8 cellular contexts compared by ENCODE assay signal in genomic region chr7:43669286-43670081, GRCh38. TPM values are rescaled to one million over a fixed set of nuclear protein-coding genes. Genes with fewer than 3 reads are reported as not detected.
DNase-seq lines count a peak whose midpoint lies in the region; ATAC-seq lines count a peak whose summit lies in the region.

No MANE protein-coding gene starts in this region.

- peaks cover 20% of the 10 kb centered on the region; the same call in 1 of the 2 replicates for H3K9me3 ChIP-seq in NT2/D1 (ENCODE audit: insufficient read depth, low read length)

- peaks cover 88% of the 10 kb centered on the region for H3K4me1 Mint-ChIP-seq in activated T-cell treated with anti-CD3 and anti-CD28 coated beads, Interleukin-2, amount 50 U/mL, for 72 hours (ENCODE audit: low read depth)

- H3K4me1 ChIP-seq in NT2/D1 (ENCODE audit: insufficient read depth, insufficient read length) = no peaks in the 10 kb centered on the region

- no peaks in the 10 kb centered on the region for H3K27me3 Mint-ChIP-seq in activated T-cell treated with anti-CD3 and anti-CD28 coated beads, Interleukin-2, amount 50 U/mL, for 72 hours (ENCODE audit: low read depth)

- H3K9ac ChIP-seq in NT2/D1 (ENCODE audit: insufficient read length, low read depth) = no peak overlapping the region

- no peaks in the 10 kb centered on the region for H3K27me3 ChIP-seq in NT2/D1 (ENCODE audit: insufficient read depth, insufficient read length)

- peak overlapping the region; percentile 74 to 86 for H3K4me3 Mint-ChIP-seq in activated T-cell treated with anti-CD3 and anti-CD28 coated beads, Interleukin-2, amount 50 U/mL, for 72 hours

- H3K36me3 ChIP-seq in NT2/D1 (ENCODE audit: insufficient read depth, insufficient read length, low read length) = no peaks in the 10 kb centered on the region

- peaks cover 17 to 24% of the 10 kb centered on the region in 2 donors for H3K9me3 Mint-ChIP-seq in activated T-cell treated with anti-CD3 and anti-CD28 coated beads, Interleukin-2, amount 50 U/mL, for 72 hours

- peak overlapping the region; percentile 97 for H3K27ac Mint-ChIP-seq in activated T-cell treated with anti-CD3 and anti-CD28 coated beads, Interleukin-2, amount 50 U/mL, for 72 hours

- ATAC-seq in activated T-cell treated with anti-CD3 and anti-CD28 coated beads, Interleukin-2, amount 50 U/mL, for 72 hours (replicated peaks in 1 of 2) = peak; percentile 88

- H3K36me3 Mint-ChIP-seq in activated T-cell treated with anti-CD3 and anti-CD28 coated beads, Interleukin-2, amount 50 U/mL, for 72 hours (ENCODE audit: insufficient read depth in 2 of 2) = peaks cover 31 to 51% of the 10 kb centered on the region in 2 donors

- in situ Hi-C loops in KBM-7 (cut with MboI; ENCODE audit: low pct_unique_long_range_greater_than_20kb, low sequenced_read_pairs) = no loop called here

- no peak overlapping the region for H3K4me3 ChIP-seq in NT2/D1 (ENCODE audit: insufficient read length, low read depth)

- DNase-seq in A172 (ENCODE audit: low spot score) = peak; percentile 42
- peak; percentile 81 for DNase-seq in NT2/D1 (ENCODE audit: low read depth, low spot score)
- peak; percentile 84 to 86 for DNase-seq in activated T-cell treated with anti-CD3 and anti-CD28 coated beads, Interleukin-2, amount 50 U/mL, for 72 hours
- DNase-seq in kidney tubule cell (ENCODE audit: low spot score) = peak; percentile 72
- no peak for DNase-seq in NCI-H524 treated with DMSO at 0.1 percent for 48 hours (lab: John Stamatoyannopoulos, UW)
- DNase-seq in iPS-NIHi11 (ENCODE audit: low spot score) = no peak
- DNase-seq in COR-L47 (lab: John Stamatoyannopoulos, UW) = no peak
- no peak for DNase-seq in KBM-7

RNA-seq across cellular contexts. Expression of gene COA1, which starts 59.8 kb away (rescaled TPM):
- 87.5 and 154 TPM in 2 replicates for total RNA-seq in A172 (2014; rRNA removed; shearing (Covaris generic))
- total RNA-seq in activated T-cell treated with anti-CD3 and anti-CD28 coated beads, Interleukin-2, amount 50 U/mL, for 72 hours = 100 to 1,000 TPM in 1 of 2 donors, 10 to 100 TPM in 1; 85.4 to 106 TPM

Comparison
In these comparisons a context has a peak if more than half of its experiments do, and no peak if none do; other contexts are left out.
1. DNase-seq: peak in A172 (single experiment), NT2/D1 (single experiment), activated T-cell treated with anti-CD3 and anti-CD28 coated beads, Interleukin-2, amount 50 U/mL, for 72 hours (2 of 2) and kidney tubule cell (single experiment); none in NCI-H524 treated with DMSO at 0.1 percent for 48 hours (single experiment), iPS-NIHi11 (single experiment), COR-L47 (single experiment) and KBM-7 (single experiment).